In genomic region chr4:90816754-90817153, GRCh38 we compare ENCODE assay signal across 24 cellular contexts.
"Had no signal": no experiment of that assay in that cellular context is flagged by ENCODE, and none has a peak within 500 bp of the region (broad histone marks: within the 10 kb centered on the region; RNA-seq: fewer than 3 reads in every experiment).

No MANE protein-coding gene starts in this region.

- H3K36me3 ChIP-seq: cardiac muscle cell, esophagus squamous epithelium, gastrocnemius medialis, lower lobe of right lung, neural progenitor cell, stomach, transverse colon had no signal

- H3K9me3 ChIP-seq: esophagus squamous epithelium, gastrocnemius medialis, transverse colon had no signal

- H3K4me3 ChIP-seq: body of pancreas, cardiac muscle cell, esophagus squamous epithelium, gastrocnemius medialis, lower lobe of right lung, neural progenitor cell, smooth muscle cell, stomach, transverse colon had no signal

- H3K27me3 ChIP-seq: body of pancreas, cardiac muscle cell, esophagus squamous epithelium, gastrocnemius medialis, neural progenitor cell, stomach, transverse colon had no signal

- H3K27ac ChIP-seq: body of pancreas, cardiac muscle cell, esophagus squamous epithelium, gastrocnemius medialis, lower lobe of right lung, neural progenitor cell, stomach, transverse colon had no signal

- DNase-seq: activated B cell treated with CpG ODN at 0.5 μM for 24 hours; activated CD4-positive, alpha-beta T cell treated with anti-CD3 and anti-CD28 coated beads for 36 hours; activated CD4-positive, alpha-beta T cell treated with anti-CD3 and anti-CD28 coated beads, Interleukin-2, amount 50 U/mL, for 4 hours; activated gamma-delta T cell; activated naive CD4-positive, alpha-beta T cell treated with anti-CD3 and anti-CD28 coated beads, Interleukin-2, amount 50 U/mL, for 16 hours; activated naive CD8-positive, alpha-beta T cell treated with anti-CD3 and anti-CD28 coated beads, Interleukin-2, amount 50 U/mL, for 24 hours; activated T-cell treated with anti-CD3 and anti-CD28 coated beads, Interleukin-2, amount 50 U/mL, for 72 hours; anterior cingulate cortex; body of pancreas; cortex of kidney; endodermal cell; esophagus squamous epithelium; gastrocnemius medialis; hippocampal formation; left colon; lower lobe of right lung; mesendoderm; naive thymus-derived CD4-positive, alpha-beta T cell; stimulated activated CD4-positive, alpha-beta T cell treated with anti-CD3 and anti-CD28 coated beads, Interleukin-15, amount 100 ng/mL, for 24 hours; stomach; transverse colon had no signal

- H3K4me1 ChIP-seq: body of pancreas, esophagus squamous epithelium, gastrocnemius medialis, lower lobe of right lung, neural progenitor cell, stomach, transverse colon had no signal
